ENCODE assay signal across 8 cellular contexts in genomic region chr4:168877407-168877778, GRCh38.
DNase-seq lines count a peak whose midpoint lies in the region; ATAC-seq lines count a peak whose summit lies in the region.

No MANE protein-coding gene starts in this region.

- DNase-seq in H7, result no peak
- DNase-seq in activated naive CD8-positive, alpha-beta T cell treated with anti-CD3 and anti-CD28 coated beads, Interleukin-2, amount 10 ng/mL, durations not matched to agents 7 days and 5 days, result no peak
- no peak for DNase-seq in D341Med (ENCODE audit: low spot score)
- no peak for DNase-seq in NCI-H226
- no peak for DNase-seq in H4 (ENCODE audit: low spot score)

- peak overlapping the region; percentile 19 for H3K4me3 Mint-ChIP-seq in activated naive CD8-positive, alpha-beta T cell treated with anti-CD3 and anti-CD28 coated beads, Interleukin-2, amount 10 ng/mL, durations not matched to agents 7 days and 5 days

- POLR2A ChIA-PET in activated naive CD8-positive, alpha-beta T cell treated with anti-CD3 and anti-CD28 coated beads, Interleukin-2, amount 10 ng/mL, durations not matched to agents 7 days and 5 days (lab: Charles Lee), result no interaction called here

- peaks cover 5% of the 10 kb centered on the region for H3K4me1 Mint-ChIP-seq in activated naive CD8-positive, alpha-beta T cell treated with anti-CD3 and anti-CD28 coated beads, Interleukin-2, amount 10 ng/mL, durations not matched to agents 7 days and 5 days

- H3K27ac ChIP-seq in skin epidermis, result peak overlapping the region in 16 of 21 experiments; percentile 29 to 92 (median 78)

- H3K9me3 Mint-ChIP-seq in activated naive CD8-positive, alpha-beta T cell treated with anti-CD3 and anti-CD28 coated beads, Interleukin-2, amount 10 ng/mL, durations not matched to agents 7 days and 5 days, result no peaks in the 10 kb centered on the region

- peak overlapping the region; percentile 52 for H3K4me3 ChIP-seq in H7 (ENCODE audit: insufficient read depth, low read depth, low read length)
- peak overlapping the region; percentile 37 for H3K4me3 ChIP-seq in iPS-15b (ENCODE audit: low read depth, low read length)
- peak overlapping the region in 5 of 7 experiments; percentile 11 to 36 (median 23) for H3K4me3 ChIP-seq in skin epidermis

- no peaks in the 10 kb centered on the region for H3K4me1 ChIP-seq in iPS-15b (ENCODE audit: control insufficient read depth, insufficient read depth, low read length)

- ATAC-seq in activated naive CD8-positive, alpha-beta T cell treated with anti-CD3 and anti-CD28 coated beads, Interleukin-2, amount 10 ng/mL, durations not matched to agents 7 days and 5 days (ENCODE audit: low read depth), result no peak
- ATAC-seq in HG02884 (IDR thresholded peaks at IDR 0.05; ENCODE audit: unreplicated experiment), result no peak

- H3K36me3 Mint-ChIP-seq in activated naive CD8-positive, alpha-beta T cell treated with anti-CD3 and anti-CD28 coated beads, Interleukin-2, amount 10 ng/mL, durations not matched to agents 7 days and 5 days, result no peaks in the 10 kb centered on the region

- H3K27me3 ChIP-seq in H7 (ENCODE audit: control insufficient read depth, insufficient read depth, low read length) (peaks cover 26% of the 10 kb centered on the region), iPS-15b (ENCODE audit: control insufficient read depth, insufficient read depth, low read length) (peaks cover 26% of the 10 kb centered on the region)

- peaks cover 77% of the 10 kb centered on the region for H3K27me3 Mint-ChIP-seq in activated naive CD8-positive, alpha-beta T cell treated with anti-CD3 and anti-CD28 coated beads, Interleukin-2, amount 10 ng/mL, durations not matched to agents 7 days and 5 days

- no peak overlapping the region for H3K27ac Mint-ChIP-seq in activated naive CD8-positive, alpha-beta T cell treated with anti-CD3 and anti-CD28 coated beads, Interleukin-2, amount 10 ng/mL, durations not matched to agents 7 days and 5 days

- H3K36me3 ChIP-seq in H7 (replicated peaks; ENCODE audit: control insufficient read depth, insufficient read depth, low read length), result no peaks in the 10 kb centered on the region
- no peaks in the 10 kb centered on the region for H3K36me3 ChIP-seq in iPS-15b (ENCODE audit: control insufficient read depth, insufficient read depth, low read length)

- no peak overlapping the region for H3K9ac ChIP-seq in iPS-15b (ENCODE audit: low read depth, low read length)

- H3K9me3 ChIP-seq in iPS-15b (ENCODE audit: control insufficient read depth, insufficient read depth, low read length), result no peaks in the 10 kb centered on the region
